ENCODE assay signal across 8 cellular contexts in the genomic region with DNA sequence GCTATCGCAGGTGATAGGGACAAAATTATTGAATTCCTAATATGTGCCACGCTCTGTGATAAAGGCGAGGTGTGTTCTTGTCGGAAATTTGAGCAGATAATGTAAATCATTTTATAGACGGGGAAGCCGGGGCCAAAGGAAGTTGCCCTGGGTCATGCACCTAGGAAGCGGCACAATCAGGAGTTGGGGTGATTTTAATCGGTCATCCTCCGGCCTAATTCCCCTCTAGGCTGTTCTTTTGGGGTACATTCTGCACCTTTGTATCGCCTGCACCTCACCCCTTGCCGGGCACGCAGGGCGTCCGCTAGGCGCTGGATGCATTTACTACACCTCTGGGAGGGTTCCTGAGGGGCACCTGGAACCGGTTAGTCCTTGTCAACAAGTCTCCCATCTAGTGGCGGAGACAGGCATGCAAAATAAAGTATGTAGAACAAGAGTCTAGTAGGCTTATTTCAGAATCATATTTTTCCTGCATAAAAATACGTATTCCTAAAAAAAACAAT. TPM values are rescaled to one million over a fixed set of nuclear protein-coding genes. Genes with fewer than 3 reads are reported as not detected.
DNase-seq lines count a peak whose midpoint lies in the region; ATAC-seq, FAIRE-seq and TF ChIP-seq lines count a peak whose summit lies in the region.

No MANE protein-coding gene starts in this region.

- peaks cover 25% of the 10 kb centered on the region for H3K79me2 ChIP-seq in SU-DHL-6 (ENCODE audit: insufficient read depth, low read length)
- H3K79me2 ChIP-seq in keratinocyte (ENCODE audit: control insufficient read depth, insufficient read depth, low read length) = peaks cover 20% of the 10 kb centered on the region

- in situ Hi-C loops in G401 (cut with HindIII; ENCODE audit: low sequenced_read_pairs) (no loop called here), KBM-7 (cut with MboI; ENCODE audit: low pct_unique_long_range_greater_than_20kb, low sequenced_read_pairs) (no loop called here), T47D (cut with HindIII; ENCODE audit: low pct_unique_long_range_greater_than_20kb, low sequenced_read_pairs) (no loop called here)

- TF ChIP-seq CTCF in SU-DHL-6 (IDR thresholded peaks at IDR 0.05; ENCODE audit: insufficient read depth, low read length, poor library complexity, severe bottlenecking) (peak; percentile 49), keratinocyte (optimal IDR thresholded peaks at IDR 0.05 in 1 of 3, IDR thresholded peaks at IDR 0.05 in 1 of 3, conservative IDR thresholded peaks at IDR 0.05 in 1 of 3; ENCODE audit: extremely low read depth in 1 of 3, insufficient read depth in 2 of 3, low read length in 3 of 3) (peak; percentile 46 to 51 (median 50))

- H3K4me3 ChIP-seq in SU-DHL-6 (ENCODE audit: insufficient read depth, low read length, poor library complexity, severe bottlenecking) (peak overlapping the region; percentile 89), keratinocyte (ENCODE audit: control insufficient read depth in 2 of 3, extremely low read depth in 1 of 3, insufficient read depth in 2 of 3, low read depth in 1 of 3, low read length in 3 of 3) (peak overlapping the region; percentile 83 to 98 (median 96))

- peaks cover 15% of the 10 kb centered on the region for H3K4me1 ChIP-seq in keratinocyte (ENCODE audit: control insufficient read depth, extremely low read depth, insufficient read depth, low read length)

- peak overlapping the region; percentile 87 for H3K4me2 ChIP-seq in SU-DHL-6 (ENCODE audit: low read depth, low read length, poor library complexity, severe bottlenecking)
- H3K4me2 ChIP-seq in keratinocyte (ENCODE audit: control insufficient read depth, extremely low read depth, insufficient read depth, low read depth, low read length) = peak overlapping the region; percentile 88

- H3K27ac ChIP-seq in SU-DHL-6 (ENCODE audit: low read depth, low read length) = peak overlapping the region; percentile 57
- H3K27ac ChIP-seq in keratinocyte (ENCODE audit: control insufficient read depth, insufficient read depth, low read length) = no peak overlapping the region

- H3K9me3 ChIP-seq in SU-DHL-6 (ENCODE audit: insufficient read depth, low read length) (no peaks in the 10 kb centered on the region), keratinocyte (ENCODE audit: control insufficient read depth, low read depth, low read length) (no peaks in the 10 kb centered on the region)

- ATAC-seq in GM21529 (IDR thresholded peaks at IDR 0.05; ENCODE audit: unreplicated experiment) = peak; percentile 52

- 0 out of 2 replicates have a peak, but pooled peaks cover 4% of the 10 kb centered on the region for H3F3A ChIP-seq in SU-DHL-6 (ENCODE audit: insufficient read depth)

- TF ChIP-seq POLR2A in H54 (IDR thresholded peaks at IDR 0.05; ENCODE audit: low read depth, low read length) = no peak

- H3K9me2 ChIP-seq in SU-DHL-6 (replicated peaks; ENCODE audit: insufficient read depth, low read length) = no peaks in the 10 kb centered on the region

- peak overlapping the region; percentile 97 for H2AFZ ChIP-seq in SU-DHL-6 (ENCODE audit: low read depth, low read length, severe bottlenecking)
- peak overlapping the region; percentile 96 for H2AFZ ChIP-seq in keratinocyte (ENCODE audit: control insufficient read depth, low read length)

- H3K9ac ChIP-seq in SU-DHL-6 (ENCODE audit: low read length) (peak overlapping the region; percentile 91), keratinocyte (ENCODE audit: control insufficient read depth, extremely low read depth, insufficient read depth, low read length) (peak overlapping the region; percentile 65)

- FAIRE-seq in keratinocyte (lab: Jason Lieb, UNC) = peak; percentile 23
- FAIRE-seq in H54 (lab: Jason Lieb, UNC) = no peak

- H4K20me1 ChIP-seq in SU-DHL-6 (ENCODE audit: low read depth, low read length) (no peaks in the 10 kb centered on the region; the same call in 1 of the 2 replicates), keratinocyte (ENCODE audit: control insufficient read depth, extremely low read depth, insufficient read depth, low read length) (peaks cover 5% of the 10 kb centered on the region)

- dilution Hi-C loops in keratinocyte (cut with MboI; ENCODE audit: extremely low pct_ligation_motif_present, low sequenced_read_pairs) = no loop called here

- H3K27me3 ChIP-seq in SU-DHL-6 (ENCODE audit: low read length) (no peaks in the 10 kb centered on the region), keratinocyte (ENCODE audit: control insufficient read depth, extremely low read depth, insufficient read depth, low read length) (no peaks in the 10 kb centered on the region)

- H3K36me3 ChIP-seq in SU-DHL-6 (ENCODE audit: low read length) (no peaks in the 10 kb centered on the region), keratinocyte (ENCODE audit: control insufficient read depth in 2 of 2, extremely low read depth in 1 of 2, insufficient read depth in 2 of 2, low read length in 2 of 2) (peaks cover 5 to 10% of the 10 kb centered on the region in 2 experiments)

- DNase-seq in G401 (ENCODE audit: low spot score) (peak; percentile 80), KBM-7 (peak; percentile 48), T47D (ENCODE audit: low read depth in 1 of 2, low spot score in 1 of 2) (peak; percentile 48 to 71), keratinocyte (ENCODE audit: low read depth, low spot score) (no peak), H54 (ENCODE audit: insufficient read length, low spot score) (no peak)
- peak; percentile 57 for DNase-seq in stimulated activated CD4-positive, alpha-beta T cell treated with anti-CD3 and anti-CD28 coated beads, Interleukin-4, amount 100 ng/mL, for 24 hours

- no peaks in the 10 kb centered on the region for H3K9me1 ChIP-seq in keratinocyte (ENCODE audit: control insufficient read depth, extremely low read depth, insufficient read depth, low read length)

RNA-seq across cellular contexts. Expression of a gene that starts 0.6 kb away (rescaled TPM):
- total RNA-seq in G401 (2014; rRNA removed; shearing (Covaris generic)) = 26.5 and 33.4 TPM in 2 replicates
- polyA plus RNA-seq in keratinocyte = 66.3 to 78.8 TPM (median 66.6 TPM) in 3 replicates
- 5.9 TPM for polyA plus RNA-seq in keratinocyte (2011; ENCODE audit: low read depth)
- polyA plus RNA-seq in keratinocyte (2011; cell fraction: cytosol; rRNA removed) = 50.2 and 67.7 TPM in 2 replicates
- polyA plus RNA-seq in keratinocyte (2011; cell fraction: nucleus; rRNA removed) = 53.6 and 55.7 TPM in 2 replicates
- 15.2 and 46.3 TPM in 2 replicates for polyA plus RNA-seq in keratinocyte (2012; ENCODE audit: low replicate concordance)
- 67.2 to 100 TPM (median 72.0 TPM) in 3 replicates for polyA minus RNA-seq in keratinocyte
- 28.6 TPM for polyA minus RNA-seq in keratinocyte (2011; cell fraction: cytosol; rRNA and poly(A)+ RNA removed)
- 16.1 and 48.0 TPM in 2 replicates for polyA minus RNA-seq in keratinocyte (2011; cell fraction: nucleus; rRNA and poly(A)+ RNA removed)

RNA-seq across cellular contexts. Expression of a gene that starts 16.8 kb away (rescaled TPM):
- total RNA-seq in G401 (2014; rRNA removed; shearing (Covaris generic)) = 0.54 TPM in 1 of 2 replicates, not detected in the other
- polyA plus RNA-seq in keratinocyte = 0.05 to 0.15 TPM in 2 of 3 replicates, not detected in the other
- not detected for polyA plus RNA-seq in keratinocyte (2011; ENCODE audit: low read depth)
- 0.04 and 0.13 TPM in 2 replicates for polyA plus RNA-seq in keratinocyte (2011; cell fraction: cytosol; rRNA removed)
- 0.05 and 0.48 TPM in 2 replicates for polyA plus RNA-seq in keratinocyte (2011; cell fraction: nucleus; rRNA removed)
- 0.07 TPM in 1 of 2 replicates, not detected in the other for polyA plus RNA-seq in keratinocyte (2012; ENCODE audit: low replicate concordance)
- 0.13 TPM in 1 of 3 replicates, not detected in the others for polyA minus RNA-seq in keratinocyte
- polyA minus RNA-seq in keratinocyte (2011; cell fraction: cytosol; rRNA and poly(A)+ RNA removed) = not detected
- polyA minus RNA-seq in keratinocyte (2011; cell fraction: nucleus; rRNA and poly(A)+ RNA removed) = not detected in 2 replicates

RNA-seq across cellular contexts. Expression of a gene that starts 59.6 kb away (rescaled TPM):
- 1.1 TPM in 1 of 2 replicates, not detected in the other for total RNA-seq in G401 (2014; rRNA removed; shearing (Covaris generic))
- polyA plus RNA-seq in keratinocyte = 0.13 TPM in 1 of 3 replicates, not detected in the others
- 0.62 TPM for polyA plus RNA-seq in keratinocyte (2011; ENCODE audit: low read depth)
- not detected in 2 replicates for polyA plus RNA-seq in keratinocyte (2011; cell fraction: cytosol; rRNA removed)
- polyA plus RNA-seq in keratinocyte (2011; cell fraction: nucleus; rRNA removed) = 0.37 and 0.55 TPM in 2 replicates
- not detected in 2 replicates for polyA plus RNA-seq in keratinocyte (2012; ENCODE audit: low replicate concordance)
- not detected in 3 replicates for polyA minus RNA-seq in keratinocyte
- not detected for polyA minus RNA-seq in keratinocyte (2011; cell fraction: cytosol; rRNA and poly(A)+ RNA removed)
- polyA minus RNA-seq in keratinocyte (2011; cell fraction: nucleus; rRNA and poly(A)+ RNA removed) = not detected in 2 replicates

Comparison
In these comparisons a context has a peak if more than half of its experiments do, and no peak if none do; other contexts are left out.
1. DNase-seq: peak in G401 (single experiment), KBM-7 (single experiment), T47D (2 of 2) and stimulated activated CD4-positive, alpha-beta T cell treated with anti-CD3 and anti-CD28 coated beads, Interleukin-4, amount 100 ng/mL, for 24 hours (single experiment); none in keratinocyte (single experiment) and H54 (single experiment).